Comparison of ENCODE assay signal across 11 cellular contexts in the genomic region with DNA sequence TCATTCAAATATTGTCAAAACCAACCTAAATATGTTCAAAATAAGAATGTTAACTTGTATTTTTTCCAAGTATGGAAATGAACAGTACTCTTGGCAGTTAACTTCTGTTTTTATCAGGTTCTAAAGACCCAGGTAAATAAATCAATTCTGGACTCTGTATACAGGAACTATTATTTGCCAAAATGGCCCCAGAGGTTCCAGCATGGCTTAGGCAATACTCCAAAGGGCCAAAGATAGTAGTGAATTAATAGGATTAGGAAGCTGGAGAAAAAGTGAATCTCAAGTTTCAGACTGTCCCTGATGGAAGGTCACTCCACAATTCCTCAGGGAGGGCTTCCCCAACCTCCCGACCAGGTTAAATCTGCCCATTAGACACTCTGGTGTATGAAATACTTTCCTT.
"Had no signal": no experiment of that assay in that cellular context is flagged by ENCODE, and none has a peak within 500 bp of the region (broad histone marks: within the 10 kb centered on the region; RNA-seq: fewer than 3 reads in every experiment).

No MANE protein-coding gene starts in this region.

- H3K9me3 Mint-ChIP-seq: effector memory CD8-positive, alpha-beta T cell had no signal

- H3K9me3 ChIP-seq: adrenal gland, sigmoid colon had no signal

- H3K27ac Mint-ChIP-seq: effector memory CD8-positive, alpha-beta T cell had no signal

- H3K27ac ChIP-seq: adrenal gland, sigmoid colon had no signal

- DNase-seq: activated CD4-positive, alpha-beta T cell treated with anti-CD3 and anti-CD28 coated beads, Interleukin-2, amount 50 U/mL, for 48 hours; activated CD4-positive, CD25-positive, alpha-beta regulatory T cell treated with anti-CD3 and anti-CD28 coated beads, Interleukin-2, amount 50 U/mL, for 72 hours; activated gamma-delta T cell treated with Interleukin-2 at 50 U/mL for 16 hours; adrenal gland; dermis blood vessel endothelial cell; effector memory CD8-positive, alpha-beta T cell; foreskin melanocyte; head of caudate nucleus; kidney glomerular epithelial cell; sigmoid colon; stimulated activated CD4-positive, alpha-beta T cell treated with anti-CD3 and anti-CD28 coated beads, Interleukin-1b, Interleukin-23, amount 100 ng/mL, for 48 hours had no signal

- ATAC-seq: effector memory CD8-positive, alpha-beta T cell had no signal

- H3K36me3 ChIP-seq: adrenal gland, sigmoid colon had no signal

- H3K4me3 ChIP-seq: adrenal gland, sigmoid colon had no signal

- H3K27me3 ChIP-seq: sigmoid colon had no signal

- H3K4me3 Mint-ChIP-seq: effector memory CD8-positive, alpha-beta T cell had no signal
